In the genomic region with DNA sequence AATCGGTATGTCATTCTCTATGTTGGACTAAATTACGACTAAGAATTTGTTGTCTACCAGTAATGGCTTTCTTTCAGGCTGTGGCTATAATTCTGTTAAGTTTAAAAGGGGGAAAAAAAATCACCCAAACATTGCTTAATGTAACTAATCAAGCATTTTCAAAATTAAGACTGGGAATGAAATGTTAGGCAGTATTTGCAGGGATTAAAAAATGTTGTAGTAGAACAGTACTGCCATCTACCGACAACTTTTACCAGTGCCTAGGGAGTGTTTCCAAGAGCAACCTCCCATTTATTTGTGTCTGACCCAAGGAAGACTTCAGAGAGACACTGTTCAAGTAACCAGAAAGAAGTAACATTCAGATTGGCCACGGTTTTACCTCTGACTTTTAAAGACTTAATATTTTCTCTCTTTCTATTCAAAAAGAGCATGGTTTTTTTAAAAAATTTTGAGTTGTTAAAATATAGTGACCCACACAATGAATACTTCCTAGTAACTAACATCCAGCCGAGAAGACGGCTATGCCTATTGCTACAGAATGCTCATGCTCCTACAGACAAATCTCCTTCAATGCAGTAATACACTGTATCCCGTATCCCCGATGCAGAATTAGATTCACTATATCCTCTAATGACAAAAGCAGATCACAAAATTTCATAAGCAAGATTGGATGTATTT, we compare ENCODE assay signal across 8 cellular contexts.
A peak's percentile ranks its signal among the peaks of the same experiment; 100 is the strongest.
DNase-seq lines count a peak whose midpoint lies in the region; ATAC-seq, FAIRE-seq and TF ChIP-seq lines count a peak whose summit lies in the region.

No MANE protein-coding gene starts in this region.

- peak; percentile 76 for TF ChIP-seq CTCF in AG09319 (IDR thresholded peaks at IDR 0.05; ENCODE audit: low read depth, low read length)
- TF ChIP-seq CTCF in LNCAP (IDR thresholded peaks at IDR 0.05) = peak; percentile 78
- peak in 5 of 6 experiments; percentile 50 to 89 (median 79) for TF ChIP-seq CTCF in Peyer's patch (IDR thresholded peaks at IDR 0.05)

- H3K56ac ChIP-seq in mesendoderm (ENCODE audit: low read length) = no peak overlapping the region

- H3K27ac ChIP-seq in Peyer's patch = no peak overlapping the region
- H3K27ac ChIP-seq in mesendoderm (ENCODE audit: low read depth, low read length) = no peak overlapping the region

- no peaks in the 10 kb centered on the region for H3K36me3 ChIP-seq in Peyer's patch
- no peaks in the 10 kb centered on the region for H3K36me3 ChIP-seq in mesendoderm (ENCODE audit: control insufficient read depth, insufficient read depth, low read length)

- H3K9ac ChIP-seq in mesendoderm (ENCODE audit: low read length) = no peak overlapping the region

- H3K27me3 ChIP-seq in Peyer's patch (no peaks in the 10 kb centered on the region), mesendoderm (ENCODE audit: insufficient read depth, low read length, poor library complexity) (no peaks in the 10 kb centered on the region)

- no peaks in the 10 kb centered on the region for H3K4me1 ChIP-seq in Peyer's patch
- peaks cover 17% of the 10 kb centered on the region for H3K4me1 ChIP-seq in mesendoderm (ENCODE audit: control insufficient read depth, low read depth, low read length)

- no peak overlapping the region for H2AK5ac ChIP-seq in mesendoderm (ENCODE audit: low read length)

- H3K4me3 ChIP-seq in Peyer's patch = no peak overlapping the region
- H3K4me3 ChIP-seq in mesendoderm (ENCODE audit: low read length) = no peak overlapping the region

- TF ChIP-seq POLR2A in Peyer's patch (IDR thresholded peaks at IDR 0.05) = no peak

- no peaks in the 10 kb centered on the region for H3K9me3 ChIP-seq in Peyer's patch

- H3K23ac ChIP-seq in mesendoderm (ENCODE audit: low read length) = no peak overlapping the region

- H2BK120ac ChIP-seq in mesendoderm (ENCODE audit: low read depth, low read length) = no peak overlapping the region

- no peak overlapping the region for H3K4me2 ChIP-seq in mesendoderm (ENCODE audit: low read length)

- DNase-seq in AG09319 (ENCODE audit: extremely low read depth, low read depth) (peak; percentile 67), Peyer's patch (peak in 1 of 3 donors; percentile 53), mesendoderm (peak; percentile 82), UCSD-AML1 (lab: John Stamatoyannopoulos, UW; ENCODE audit: unreplicated experiment) (no peak)

- H4K8ac ChIP-seq in mesendoderm (ENCODE audit: low read depth, low read length) = no peak overlapping the region

- H2BK5ac ChIP-seq in mesendoderm (ENCODE audit: low read length) = no peak overlapping the region

- peak overlapping the region; percentile 28 for H3K18ac ChIP-seq in mesendoderm (ENCODE audit: low read length)

- no peaks in the 10 kb centered on the region for H3K79me2 ChIP-seq in mesendoderm (ENCODE audit: control insufficient read depth, insufficient read depth, low read length)

- peak; percentile 86 for FAIRE-seq in endometrium (lab: Jason Lieb, UNC)

- H4K5ac ChIP-seq in mesendoderm (ENCODE audit: low read length) = no peak overlapping the region

- H2BK15ac ChIP-seq in mesendoderm (replicated peaks; ENCODE audit: low read depth) = no peak overlapping the region

- ATAC-seq in GM18498 (IDR thresholded peaks at IDR 0.05; ENCODE audit: unreplicated experiment) (peak; percentile 56), GM21515 (IDR thresholded peaks at IDR 0.05; ENCODE audit: unreplicated experiment) (no peak)

- H3K79me1 ChIP-seq in mesendoderm (ENCODE audit: low read length) = peaks cover 2% of the 10 kb centered on the region

- no peak overlapping the region for H3K4ac ChIP-seq in mesendoderm (ENCODE audit: low read depth, low read length)

- WGBS in mesendoderm (ENCODE audit: extremely low coverage, insufficient coverage, low lambda C conversion rate) = no CpG with 5 or more reads among the region's 8 CpGs
